In genomic region chr15:65303687-65304392, GRCh38 we compare ENCODE assay signal across 8 cellular contexts. TPM values are rescaled to one million over a fixed set of nuclear protein-coding genes. Genes with fewer than 3 reads are reported as not detected.
A peak's percentile ranks its signal among the peaks of the same experiment; 100 is the strongest.
DNase-seq lines count a peak whose midpoint lies in the region; ATAC-seq and TF ChIP-seq lines count a peak whose summit lies in the region.

No MANE protein-coding gene starts in this region.

- no peak for TF ChIP-seq POLR2A in sigmoid colon (IDR thresholded peaks at IDR 0.05)

- H3K36me3 ChIP-seq in HUES64 (ENCODE audit: insufficient read depth, low read length) (no peaks in the 10 kb centered on the region), sigmoid colon (no peaks in the 10 kb centered on the region)

- H3K9ac ChIP-seq in HUES64 (ENCODE audit: low read depth, low read length), result peak overlapping the region; percentile 87

- peak; percentile 63 for DNase-seq in activated effector memory CD4-positive, alpha-beta T cell treated with Interleukin-2 at 50 U/mL for 16 hours
- no peak for DNase-seq in activated effector memory CD4-positive, alpha-beta T cell treated with anti-CD3 and anti-CD28 coated beads, Interleukin-2, amount 50 U/mL, for 16 hours
- peak; percentile 68 for DNase-seq in SK-N-DZ (ENCODE audit: low spot score)
- peak; percentile 65 for DNase-seq in astrocyte of the hippocampus (ENCODE audit: low read depth, low spot score)
- peak; percentile 88 for DNase-seq in sigmoid colon

- no peak for ATAC-seq in GM21367 (IDR thresholded peaks at IDR 0.05; ENCODE audit: unreplicated experiment)

- H3K27ac ChIP-seq in HUES64 (ENCODE audit: low read depth, low read length) (peak overlapping the region; percentile 89), sigmoid colon (peak overlapping the region; percentile 88 to 93 (median 90))

- H3K4me1 ChIP-seq in HUES64 (ENCODE audit: insufficient read depth, low read length) (peaks cover 8% of the 10 kb centered on the region; the same call in 1 of the 2 replicates), sigmoid colon (peaks cover 0 to 19% (median 15%) of the 10 kb centered on the region in 4 donors)

- H3K9me3 ChIP-seq in HUES64 (ENCODE audit: insufficient read depth, low read depth, low read length) (no peaks in the 10 kb centered on the region), iPS-18c (ENCODE audit: control insufficient read depth, insufficient read depth, low read length) (no peaks in the 10 kb centered on the region), sigmoid colon (no peaks in the 10 kb centered on the region)

- TF ChIP-seq CTCF in sigmoid colon (IDR thresholded peaks at IDR 0.05), result peak; percentile 66 to 93 (median 82)

- no peaks in the 10 kb centered on the region for H3K27me3 ChIP-seq in HUES64 (ENCODE audit: insufficient read depth, low read length)
- no peaks in the 10 kb centered on the region for H3K27me3 ChIP-seq in sigmoid colon

- H3K4me3 ChIP-seq in HUES64 (ENCODE audit: low read length), result peak overlapping the region; percentile 52
- H3K4me3 ChIP-seq in iPS-18c (ENCODE audit: insufficient read depth, low read depth, low read length), result peak overlapping the region; percentile 29
- H3K4me3 ChIP-seq in sigmoid colon, result peak overlapping the region; percentile 37 to 57 (median 54)

- 24% methylated on average over 25 of the region's 25 CpGs for WGBS in HUES64
- WGBS in sigmoid colon, 2 donors, result 1 to 4% methylated on average over 25 of the region's 25 CpGs

- intact Hi-C loops in sigmoid colon (cut with DNase I), result no loop called here

- no peak for TF ChIP-seq EP300 in sigmoid colon (IDR thresholded peaks at IDR 0.05)

RNA-seq across cellular contexts. Expression of gene RNU5B-1, which starts 0.6 kb away (rescaled TPM):
- polyA plus RNA-seq in HUES64 (2013, experiment 1 of 2), result 33,902 TPM
- polyA plus RNA-seq in HUES64 (2013, experiment 2 of 2), result 36,521 TPM
- polyA plus RNA-seq in SK-N-DZ (2014; cell fraction: cytosol; rRNA removed), result not detected in 2 replicates
- polyA plus RNA-seq in SK-N-DZ (2014; cell fraction: nucleus; rRNA removed), result not detected in 2 replicates
- total RNA-seq in sigmoid colon, result not detected
- not detected for polyA plus RNA-seq in sigmoid colon

RNA-seq across cellular contexts. Expression of gene RNU5A-1, which starts 8.0 kb away (rescaled TPM):
- 29,572 TPM for polyA plus RNA-seq in HUES64 (2013, experiment 1 of 2)
- polyA plus RNA-seq in HUES64 (2013, experiment 2 of 2), result 20,320 TPM
- not detected in 2 replicates for polyA plus RNA-seq in SK-N-DZ (2014; cell fraction: cytosol; rRNA removed)
- not detected in 2 replicates for polyA plus RNA-seq in SK-N-DZ (2014; cell fraction: nucleus; rRNA removed)
- not detected for total RNA-seq in sigmoid colon
- polyA plus RNA-seq in sigmoid colon, result not detected

RNA-seq across cellular contexts. Expression of gene PARP16, which starts 17.2 kb away (rescaled TPM):
- polyA plus RNA-seq in HUES64 (2013, experiment 1 of 2), result 6.7 TPM
- polyA plus RNA-seq in HUES64 (2013, experiment 2 of 2), result 6.8 TPM
- polyA plus RNA-seq in SK-N-DZ (2014; cell fraction: cytosol; rRNA removed), result 23.9 and 25.0 TPM in 2 replicates
- 17.8 and 27.0 TPM in 2 replicates for polyA plus RNA-seq in SK-N-DZ (2014; cell fraction: nucleus; rRNA removed)
- total RNA-seq in sigmoid colon, result 10 to 100 TPM in 2 of 4 donors, 1 to 10 TPM in 2; 4.4 to 12.5 (median 10.4) TPM
- polyA plus RNA-seq in sigmoid colon, result 10 to 100 TPM in 1 of 3 donors, 1 to 10 TPM in 2; 5.5 to 10.2 (median 8.4) TPM
